ENCODE assay signal across 1 cellular context in genomic region chr11:371716-372590, GRCh38.
TF ChIP-seq lines count a peak whose summit lies in the region.

No MANE protein-coding gene starts in this region.

TF ChIP-seq in H1, 55 proteins besides CTCF, POLR2A, EP300 and RAD21:
- TF ChIP-seq TBP (IDR thresholded peaks at IDR 0.05; ENCODE audit: low read depth, low read length) (no peak), JUND (IDR thresholded peaks at IDR 0.05; ENCODE audit: low read length) (no peak), POLR2AphosphoS5 (IDR thresholded peaks at IDR 0.05; ENCODE audit: low read depth, low read length) (peak; percentile 49; the same call in 1 of the 2 replicates)
